ENCODE assay signal across 2 cellular contexts in genomic region chr10:23344251-23344841, GRCh38.
TF ChIP-seq lines count a peak whose summit lies in the region.

Gene C10orf67 (minus strand): TSS chr10:23344797. CDS start chr10:23344774, 23 bp downstream.

TF ChIP-seq in GM23338, 12 proteins besides CTCF, POLR2A, EP300 and RAD21:
- TF ChIP-seq ZNF331 (CRISPR knock-in tag; IDR thresholded peaks at IDR 0.05; ENCODE audit: low read depth) = no peak
- no peak for TF ChIP-seq NANOG (IDR thresholded peaks at IDR 0.05; ENCODE audit: borderline replicate concordance)
- no peak for TF ChIP-seq JUNB (IDR thresholded peaks at IDR 0.05; ENCODE audit: unreplicated experiment)
- TF ChIP-seq STAT1 (IDR thresholded peaks at IDR 0.05; ENCODE audit: unreplicated experiment) = no peak
- TF ChIP-seq ETS1 (IDR thresholded peaks at IDR 0.05) = no peak
- no peak for TF ChIP-seq POLR2AphosphoS5 (IDR thresholded peaks at IDR 0.05; ENCODE audit: low read depth)
- TF ChIP-seq ZNF114 (CRISPR knock-in tag; IDR thresholded peaks at IDR 0.05) = no peak
- TF ChIP-seq EZH2phosphoT487 (IDR thresholded peaks at IDR 0.05; ENCODE audit: unreplicated experiment) = no peak
- TF ChIP-seq ZNF462 (CRISPR knock-in tag; IDR thresholded peaks at IDR 0.05) = no peak
- TF ChIP-seq CREB1 (CRISPR knock-in tag; IDR thresholded peaks at IDR 0.05; ENCODE audit: low read depth) = no peak
- TF ChIP-seq REST (IDR thresholded peaks at IDR 0.05; ENCODE audit: unreplicated experiment) = no peak

TF ChIP-seq in endothelial cell of umbilical vein, 7 proteins besides CTCF, POLR2A, EP300 and RAD21:
- TF ChIP-seq GATA2 (IDR thresholded peaks at IDR 0.05; ENCODE audit: insufficient read depth, insufficient read length, low read depth, low read length) (no peak), EZH2 (IDR thresholded peaks at IDR 0.05; ENCODE audit: borderline replicate concordance, low read depth, low read length, severe bottlenecking) (no peak)
TF ChIP-seq in endothelial cell of umbilical vein: peak in this region for 0.
